In the genomic region with DNA sequence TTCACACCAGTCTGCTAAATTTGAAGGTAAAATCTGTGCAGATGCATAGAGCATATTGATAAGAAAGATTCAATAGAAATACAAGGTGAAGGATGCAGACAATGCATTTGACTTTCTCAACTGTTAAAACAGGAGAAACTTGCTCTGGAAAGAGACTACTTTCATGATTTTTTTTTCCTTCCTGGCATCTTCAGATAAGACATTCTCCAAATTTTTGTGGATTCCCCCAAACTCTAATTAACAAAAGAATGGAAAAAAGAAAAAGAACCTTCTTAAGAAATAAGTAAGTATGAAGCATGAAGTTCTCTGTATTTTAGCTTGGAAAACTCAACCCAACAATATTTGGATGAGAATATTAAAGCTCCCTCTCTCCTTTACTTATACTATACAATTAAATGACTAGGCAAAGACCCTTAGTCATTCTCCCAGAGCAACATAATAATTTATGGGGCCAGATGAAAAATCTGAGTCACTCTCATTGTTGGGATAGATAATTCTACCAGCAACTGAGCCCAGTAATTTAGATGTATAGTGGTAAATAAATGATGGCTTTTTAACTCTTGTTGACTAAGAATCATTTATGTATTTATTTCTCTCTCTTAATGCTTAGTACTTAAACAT, we compare ENCODE assay signal across 14 cellular contexts.
DNase-seq lines count a peak whose midpoint lies in the region; ATAC-seq and TF ChIP-seq lines count a peak whose summit lies in the region.
"Had no signal": no experiment of that assay in that cellular context is flagged by ENCODE, and none has a peak within 500 bp of the region (broad histone marks: within the 10 kb centered on the region; RNA-seq: fewer than 3 reads in every experiment).

No MANE protein-coding gene starts in this region.

- H3K4me1 Mint-ChIP-seq in HFFc6 (ENCODE audit: low read depth): peaks cover 43% of the 10 kb centered on the region
- H3K4me1 Mint-ChIP-seq: CD4-positive, CD25-positive, alpha-beta regulatory T cell had no signal

- ATAC-seq in SK-N-SH treated with all-trans-retinoic acid at 6 μM for 48 hours (peak; percentile 73), HG02938 (IDR thresholded peaks at IDR 0.05; ENCODE audit: unreplicated experiment) (no peak), GM19035 (IDR thresholded peaks at IDR 0.05; ENCODE audit: unreplicated experiment) (no peak), GM19467 (IDR thresholded peaks at IDR 0.05; ENCODE audit: unreplicated experiment) (no peak)
- ATAC-seq: body of pancreas, pancreas had no signal

- TF ChIP-seq CTCF in HFFc6 (IDR thresholded peaks at IDR 0.05) (no peak), fibroblast of villous mesenchyme (IDR thresholded peaks at IDR 0.05; ENCODE audit: insufficient read depth, low read depth, low read length) (no peak)

- no peaks in the 10 kb centered on the region for H3K9me3 Mint-ChIP-seq in HFFc6

- H3K4me3 Mint-ChIP-seq in HFFc6: peak overlapping the region; percentile 1; the same call in 1 of the 2 replicates
- H3K4me3 Mint-ChIP-seq: CD4-positive, CD25-positive, alpha-beta regulatory T cell had no signal

- no peaks in the 10 kb centered on the region for H3K36me3 Mint-ChIP-seq in HFFc6 (ENCODE audit: low read depth)
- H3K36me3 Mint-ChIP-seq: CD4-positive, CD25-positive, alpha-beta regulatory T cell had no signal

- no peaks in the 10 kb centered on the region for H3K27me3 Mint-ChIP-seq in HFFc6 (ENCODE audit: insufficient read depth)
- H3K27me3 Mint-ChIP-seq: CD4-positive, CD25-positive, alpha-beta regulatory T cell had no signal

- H3K4me3 ChIP-seq in fibroblast of villous mesenchyme (ENCODE audit: low read depth, low read length): no peak overlapping the region
- H3K4me3 ChIP-seq: body of pancreas, pancreas had no signal

- peak; percentile 77 for DNase-seq in HFFc6
- peak; percentile 55 for DNase-seq in fibroblast of villous mesenchyme (ENCODE audit: low read depth)
- DNase-seq in stromal cell of bone marrow (ENCODE audit: low read depth): peak; percentile 52
- DNase-seq: activated gamma-delta T cell; body of pancreas; CD4-positive, CD25-positive, alpha-beta regulatory T cell; DND-41; effector CD4-positive, alpha-beta T cell; NCI-H1105; pancreas had no signal

- H3K27ac Mint-ChIP-seq in HFFc6: peak overlapping the region; percentile 74
- H3K27ac Mint-ChIP-seq: CD4-positive, CD25-positive, alpha-beta regulatory T cell had no signal

TF ChIP-seq in SK-N-SH treated with all-trans-retinoic acid at 6 μM for 48 hours, 23 proteins besides CTCF, POLR2A, EP300 and RAD21:
- TF ChIP-seq ZFP30 (CRISPR knock-in tag; IDR thresholded peaks at IDR 0.05) (no peak), ZC3H10 (CRISPR knock-in tag; IDR thresholded peaks at IDR 0.05) (no peak), BACH2 (CRISPR knock-in tag; IDR thresholded peaks at IDR 0.05; ENCODE audit: borderline replicate concordance) (no peak), ESRRG (CRISPR knock-in tag; IDR thresholded peaks at IDR 0.05) (no peak), ISL1 (CRISPR knock-in tag; IDR thresholded peaks at IDR 0.05) (peak; percentile 75), ZNF565 (CRISPR knock-in tag; conservative IDR thresholded peaks at IDR 0.05; ENCODE audit: low read depth) (no peak), RARB (CRISPR knock-in tag; IDR thresholded peaks at IDR 0.05) (no peak), SNAI2 (CRISPR knock-in tag; IDR thresholded peaks at IDR 0.05) (no peak)
